8 cellular contexts compared by ENCODE assay signal in genomic region chr18:63366991-63367240, GRCh38. TPM values are rescaled to one million over a fixed set of nuclear protein-coding genes. Genes with fewer than 3 reads are reported as not detected.
DNase-seq lines count a peak whose midpoint lies in the region; ATAC-seq and TF ChIP-seq lines count a peak whose summit lies in the region.

A gene with protein sequence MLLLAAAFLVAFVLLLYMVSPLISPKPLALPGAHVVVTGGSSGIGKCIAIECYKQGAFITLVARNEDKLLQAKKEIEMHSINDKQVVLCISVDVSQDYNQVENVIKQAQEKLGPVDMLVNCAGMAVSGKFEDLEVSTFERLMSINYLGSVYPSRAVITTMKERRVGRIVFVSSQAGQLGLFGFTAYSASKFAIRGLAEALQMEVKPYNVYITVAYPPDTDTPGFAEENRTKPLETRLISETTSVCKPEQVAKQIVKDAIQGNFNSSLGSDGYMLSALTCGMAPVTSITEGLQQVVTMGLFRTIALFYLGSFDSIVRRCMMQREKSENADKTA (minus strand): TSS chr18:63367206. CDS start chr18:63367118, 88 bp downstream.

- DNase-seq in left ventricle myocardium superior (no peak), gastrocnemius medialis (no peak), NCI-H1092 treated with DMSO at 0.1 percent for 48 hours (lab: John Stamatoyannopoulos, UW) (no peak), posterior cingulate gyrus (no peak)

- H3K4me3 Mint-ChIP-seq in activated T-helper 17 cell treated with anti-CD3 and anti-CD28 coated beads, Interleukin-2, amount 50 U/mL, for 72 hours, result peak within 1 kb of the TSS; percentile 97

- peaks cover 21% of the 10 kb centered on the region for H3K4me1 Mint-ChIP-seq in activated T-helper 17 cell treated with anti-CD3 and anti-CD28 coated beads, Interleukin-2, amount 50 U/mL, for 72 hours

- in situ Hi-C loops in gastrocnemius medialis (cut with MboI; ENCODE audit: low sequenced_read_pairs in 4 of 4), result loop anchor here in 2 of 4 donors (5.0 to 10.0 kb wide), 2 partner anchors 55 to 58 kb away; partner anchors contain the start of gene VPS4B (in 2 of the 2)

- CTCF ChIA-PET in HEK293 (lab: Yijun Ruan, JAX), result interaction anchor here (1.5 to 3.7 kb wide), 3 partner anchors 26 to 350 kb away, joined by 4 to 22 read pairs (median 12); no protein-coding TSS in a partner anchor

- H3K4me3 ChIP-seq in HEK293 (ENCODE audit: low read depth, low read length), result peak within 1 kb of the TSS; percentile 74
- H3K4me3 ChIP-seq in gastrocnemius medialis, result peak within 1 kb of the TSS; percentile 81 to 95 (median 90)

- peak within 1 kb of the TSS; percentile 83 for H3K27ac Mint-ChIP-seq in activated T-helper 17 cell treated with anti-CD3 and anti-CD28 coated beads, Interleukin-2, amount 50 U/mL, for 72 hours

- peak within 1 kb of the TSS; percentile 95 for H3K27ac ChIP-seq in HEK293 (ENCODE audit: extremely low read depth, low read depth, low read length)
- H3K27ac ChIP-seq in gastrocnemius medialis, result peak within 1 kb of the TSS; percentile 90 to 99 (median 97)

- POLR2A ChIA-PET in HEK293 (lab: Yijun Ruan, JAX), result interaction anchor here (1.0 to 2.2 kb wide), 8 partner anchors 10 to 85 kb away, joined by 3 to 29 read pairs (median 6); partner anchors contain the start of gene VPS4B

- TF ChIP-seq CTCF in HEK293 (tag by site-specific recombination; IDR thresholded peaks at IDR 0.05), result no peak
- TF ChIP-seq CTCF in gastrocnemius medialis (IDR thresholded peaks at IDR 0.05 in 4 of 5, conservative IDR thresholded peaks at IDR 0.05 in 1 of 5), result no peak

- peaks cover 4% of the 10 kb centered on the region for H3K9me3 Mint-ChIP-seq in activated T-helper 17 cell treated with anti-CD3 and anti-CD28 coated beads, Interleukin-2, amount 50 U/mL, for 72 hours

- no peaks in the 10 kb centered on the region for H3K27me3 ChIP-seq in gastrocnemius medialis

- no peaks in the 10 kb centered on the region for H3K27me3 Mint-ChIP-seq in activated T-helper 17 cell treated with anti-CD3 and anti-CD28 coated beads, Interleukin-2, amount 50 U/mL, for 72 hours

- intact Hi-C loops in left ventricle myocardium superior (cut with micrococcal nuclease) (no loop called here), gastrocnemius medialis (cut with DNase I; ENCODE audit: low total_unique reads) (loop anchor here (1.0 to 5.0 kb wide), 6 partner anchors 46 to 1180 kb away; partner anchors contain the start of genes PHLPP1, PIGN, RELCH and VPS4B), posterior cingulate gyrus (cut with DNase I) (loop anchor here (1.0 to 5.0 kb wide), 3 partner anchors 47 to 70 kb away; partner anchors contain the start of gene VPS4B)

- H3K4me1 ChIP-seq in HEK293 (ENCODE audit: control insufficient read depth, insufficient read depth, low read length) (peaks cover 7% of the 10 kb centered on the region; the same call in 1 of the 2 replicates), gastrocnemius medialis (peaks cover 19 to 21% of the 10 kb centered on the region in 2 donors)

- peaks cover 8% of the 10 kb centered on the region in 2 experiments for H3K36me3 ChIP-seq in HEK293 (ENCODE audit: control insufficient read depth in 2 of 2, insufficient read depth in 1 of 2, low read length in 2 of 2)
- H3K36me3 ChIP-seq in gastrocnemius medialis, result peaks cover 0 to 6% of the 10 kb centered on the region in 2 donors

- H3K36me3 Mint-ChIP-seq in activated T-helper 17 cell treated with anti-CD3 and anti-CD28 coated beads, Interleukin-2, amount 50 U/mL, for 72 hours (ENCODE audit: low read depth), result peaks cover 44% of the 10 kb centered on the region

- no peaks in the 10 kb centered on the region for H3K9me3 ChIP-seq in HEK293 (ENCODE audit: control insufficient read depth, insufficient read depth, low read depth, low read length)
- H3K9me3 ChIP-seq in gastrocnemius medialis, result no peaks in the 10 kb centered on the region

- ATAC-seq in activated T-helper 17 cell treated with anti-CD3 and anti-CD28 coated beads, Interleukin-2, amount 50 U/mL, for 72 hours (replicated peaks), result no peak
- no peak for ATAC-seq in left ventricle myocardium superior
- no peak for ATAC-seq in gastrocnemius medialis
- no peak for ATAC-seq in GM21515 (IDR thresholded peaks at IDR 0.05; ENCODE audit: unreplicated experiment)
- no peak for ATAC-seq in GM21576 (IDR thresholded peaks at IDR 0.05; ENCODE audit: unreplicated experiment)

- TF ChIP-seq POLR2A in gastrocnemius medialis (IDR thresholded peaks at IDR 0.05), result peak in 1 of 2 donors; percentile 80

TF ChIP-seq in HEK293, 187 proteins besides CTCF, POLR2A, EP300 and RAD21:
- no peak for TF ChIP-seq ZNF112 (tag by site-specific recombination; IDR thresholded peaks at IDR 0.05)
- no peak for TF ChIP-seq ZNF19 (tag by site-specific recombination; IDR thresholded peaks at IDR 0.05; ENCODE audit: low read depth)
- TF ChIP-seq ZNF624 (tag by site-specific recombination; IDR thresholded peaks at IDR 0.05), result no peak
- no peak for TF ChIP-seq KLF16 (tag by site-specific recombination; IDR thresholded peaks at IDR 0.05)
- no peak for TF ChIP-seq ZNF544 (tag by site-specific recombination; IDR thresholded peaks at IDR 0.05)
- TF ChIP-seq, protein P1, sequence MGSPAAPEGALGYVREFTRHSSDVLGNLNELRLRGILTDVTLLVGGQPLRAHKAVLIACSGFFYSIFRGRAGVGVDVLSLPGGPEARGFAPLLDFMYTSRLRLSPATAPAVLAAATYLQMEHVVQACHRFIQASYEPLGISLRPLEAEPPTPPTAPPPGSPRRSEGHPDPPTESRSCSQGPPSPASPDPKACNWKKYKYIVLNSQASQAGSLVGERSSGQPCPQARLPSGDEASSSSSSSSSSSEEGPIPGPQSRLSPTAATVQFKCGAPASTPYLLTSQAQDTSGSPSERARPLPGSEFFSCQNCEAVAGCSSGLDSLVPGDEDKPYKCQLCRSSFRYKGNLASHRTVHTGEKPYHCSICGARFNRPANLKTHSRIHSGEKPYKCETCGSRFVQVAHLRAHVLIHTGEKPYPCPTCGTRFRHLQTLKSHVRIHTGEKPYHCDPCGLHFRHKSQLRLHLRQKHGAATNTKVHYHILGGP (tag by site-specific recombination; IDR thresholded peaks at IDR 0.05), result no peak
- TF ChIP-seq KLF9 (tag by site-specific recombination; IDR thresholded peaks at IDR 0.05; ENCODE audit: low read depth), result no peak
- no peak for TF ChIP-seq ZNF600 (tag by site-specific recombination; IDR thresholded peaks at IDR 0.05)
- TF ChIP-seq, protein P2, sequence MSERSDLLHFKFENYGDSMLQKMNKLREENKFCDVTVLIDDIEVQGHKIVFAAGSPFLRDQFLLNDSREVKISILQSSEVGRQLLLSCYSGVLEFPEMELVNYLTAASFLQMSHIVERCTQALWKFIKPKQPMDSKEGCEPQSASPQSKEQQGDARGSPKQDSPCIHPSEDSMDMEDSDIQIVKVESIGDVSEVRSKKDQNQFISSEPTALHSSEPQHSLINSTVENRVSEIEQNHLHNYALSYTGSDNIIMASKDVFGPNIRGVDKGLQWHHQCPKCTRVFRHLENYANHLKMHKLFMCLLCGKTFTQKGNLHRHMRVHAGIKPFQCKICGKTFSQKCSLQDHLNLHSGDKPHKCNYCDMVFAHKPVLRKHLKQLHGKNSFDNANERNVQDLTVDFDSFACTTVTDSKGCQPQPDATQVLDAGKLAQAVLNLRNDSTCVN (tag by site-specific recombination; optimal IDR thresholded peaks at IDR 0.05), result no peak
- no peak for TF ChIP-seq ZNF670 (tag by site-specific recombination; IDR thresholded peaks at IDR 0.05; ENCODE audit: low read depth)
- TF ChIP-seq ATF2 (tag by site-specific recombination; IDR thresholded peaks at IDR 0.05; ENCODE audit: low read depth), result no peak
- TF ChIP-seq KLF10 (tag by site-specific recombination; IDR thresholded peaks at IDR 0.05), result no peak
- no peak for TF ChIP-seq ZNF23 (tag by site-specific recombination; IDR thresholded peaks at IDR 0.05; ENCODE audit: borderline replicate concordance)
- TF ChIP-seq ZNF132 (tag by site-specific recombination; IDR thresholded peaks at IDR 0.05; ENCODE audit: borderline replicate concordance), result no peak
- no peak for TF ChIP-seq SP3 (tag by site-specific recombination; IDR thresholded peaks at IDR 0.05)
- TF ChIP-seq ZNF580 (tag by site-specific recombination; IDR thresholded peaks at IDR 0.05), result no peak
- TF ChIP-seq ZNF521 (tag by site-specific recombination; IDR thresholded peaks at IDR 0.05), result no peak
- TF ChIP-seq ZNF629 (tag by site-specific recombination; IDR thresholded peaks at IDR 0.05), result no peak
TF ChIP-seq in HEK293: peak in this region for 0.

RNA-seq across cellular contexts. Expression of the gene that starts here (rescaled TPM):
- 100 to 1,000 TPM in 1 of 2 donors, 10 to 100 TPM in 1; 94.8 to 140 TPM for total RNA-seq in activated T-helper 17 cell treated with anti-CD3 and anti-CD28 coated beads, Interleukin-2, amount 50 U/mL, for 72 hours
- total RNA-seq in left ventricle myocardium superior (32.9 TPM), gastrocnemius medialis (10 to 100 TPM; 11.2 to 18.6 (median 14.4) TPM)
